In genomic region chr15:74781673-74782595, GRCh38 we compare ENCODE assay signal across 8 cellular contexts. TPM values are rescaled to one million over a fixed set of nuclear protein-coding genes. Genes with fewer than 3 reads are reported as not detected.
DNase-seq lines count a peak whose midpoint lies in the region; ATAC-seq and TF ChIP-seq lines count a peak whose summit lies in the region.

Gene CSK, plus strand, starts transcription at chr15:74782080. Its CDS starts 16,218 bp downstream, at chr15:74798298.

- DNase-seq in NCI-H2196 treated with DMSO at 0.1 percent for 48 hours (lab: John Stamatoyannopoulos, UW; ENCODE audit: unreplicated experiment) (peak; percentile 19), dermis microvascular lymphatic vessel endothelial cell (ENCODE audit: low read depth in 2 of 2) (peak; percentile 37 to 72), left lung (peak; percentile 77 to 95)
- DNase-seq in activated CD4-positive, alpha-beta T cell treated with anti-CD3 and anti-CD28 coated beads, Interleukin-2, amount 10 ng/mL, durations not matched to agents 24 days and 14 days, result peak; percentile 95
- peak; percentile 71 to 79 for DNase-seq in stimulated activated CD4-positive, alpha-beta T cell treated with anti-CD3 and anti-CD28 coated beads, Interleukin-4, amount 100 ng/mL, for 4 hours

- no peaks in the 10 kb centered on the region for H3K9me3 Mint-ChIP-seq in activated CD4-positive, alpha-beta T cell treated with anti-CD3 and anti-CD28 coated beads, Interleukin-2, amount 10 ng/mL, durations not matched to agents 24 days and 14 days

- peak; percentile 54 for TF ChIP-seq POLR2A in GM10847 (IDR thresholded peaks at IDR 0.05; ENCODE audit: extremely low read depth, insufficient read length)

- peak within 1 kb of the TSS; percentile 84 to 91 for H3K27ac ChIP-seq in left lung

- peak; percentile 26 for ATAC-seq in HG02610 (IDR thresholded peaks at IDR 0.05; ENCODE audit: unreplicated experiment)
- peak; percentile 83 for ATAC-seq in left lung
- ATAC-seq in GM21717 (IDR thresholded peaks at IDR 0.05; ENCODE audit: unreplicated experiment), result no peak

- intact Hi-C loops in activated CD4-positive, alpha-beta T cell treated with anti-CD3 and anti-CD28 coated beads, Interleukin-2, amount 10 ng/mL, durations not matched to agents 24 days and 14 days (cut with micrococcal nuclease), result loop anchor here (1.0 to 10.0 kb wide), 6 partner anchors 18 to 843 kb away; partner anchors contain the start of genes ARID3B, CLK3, SNUPN and UBL7
- intact Hi-C loops in left lung (cut with DNase I), result no loop called here

- peaks cover 39% of the 10 kb centered on the region for H3K36me3 Mint-ChIP-seq in activated CD4-positive, alpha-beta T cell treated with anti-CD3 and anti-CD28 coated beads, Interleukin-2, amount 10 ng/mL, durations not matched to agents 24 days and 14 days (ENCODE audit: low read depth)

- H3K36me3 ChIP-seq in left lung, result no peaks in the 10 kb centered on the region

- peak within 1 kb of the TSS; percentile 98 for H3K4me3 Mint-ChIP-seq in activated CD4-positive, alpha-beta T cell treated with anti-CD3 and anti-CD28 coated beads, Interleukin-2, amount 10 ng/mL, durations not matched to agents 24 days and 14 days

- H3K4me3 ChIP-seq in left lung, result peak within 1 kb of the TSS; percentile 65 to 85

- H3K9me3 ChIP-seq in left lung, result no peaks in the 10 kb centered on the region

- no peaks in the 10 kb centered on the region for H3K27me3 Mint-ChIP-seq in activated CD4-positive, alpha-beta T cell treated with anti-CD3 and anti-CD28 coated beads, Interleukin-2, amount 10 ng/mL, durations not matched to agents 24 days and 14 days

- H3K4me1 ChIP-seq in left lung, result peaks cover 46 to 87% of the 10 kb centered on the region in 2 donors

- H3K27ac Mint-ChIP-seq in activated CD4-positive, alpha-beta T cell treated with anti-CD3 and anti-CD28 coated beads, Interleukin-2, amount 10 ng/mL, durations not matched to agents 24 days and 14 days, result peak within 1 kb of the TSS; percentile 96

- peak; percentile 34 to 77 for TF ChIP-seq CTCF in left lung (IDR thresholded peaks at IDR 0.05)

- H3K4me1 Mint-ChIP-seq in activated CD4-positive, alpha-beta T cell treated with anti-CD3 and anti-CD28 coated beads, Interleukin-2, amount 10 ng/mL, durations not matched to agents 24 days and 14 days, result peaks cover 66% of the 10 kb centered on the region

- no peaks in the 10 kb centered on the region for H3K27me3 ChIP-seq in left lung

RNA-seq across cellular contexts. Expression of gene CSK, which starts in this region (rescaled TPM):
- total RNA-seq in activated CD4-positive, alpha-beta T cell treated with anti-CD3 and anti-CD28 coated beads, Interleukin-2, amount 10 ng/mL, durations not matched to agents 24 days and 14 days, result 332 and 340 TPM in 2 replicates
- total RNA-seq in dermis microvascular lymphatic vessel endothelial cell (27.9 and 43.1 TPM in 2 replicates), left lung (100 to 1,000 TPM in 1 of 2 donors, 10 to 100 TPM in 1; 52.3 to 101 TPM)

Comparison
In these comparisons a context has a peak if more than half of its experiments do, and no peak if none do; other contexts are left out.
1. DNase-seq: peak in every context shown above with its lines; median percentile 95 in activated CD4-positive, alpha-beta T cell treated with anti-CD3 and anti-CD28 coated beads, Interleukin-2, amount 10 ng/mL, durations not matched to agents 24 days and 14 days; 86 in left lung; 75 in stimulated activated CD4-positive, alpha-beta T cell treated with anti-CD3 and anti-CD28 coated beads, Interleukin-4, amount 100 ng/mL, for 4 hours; 54 in dermis microvascular lymphatic vessel endothelial cell; 19 in NCI-H2196 treated with DMSO at 0.1 percent for 48 hours.